In genomic region chr2:219059375-219059724, GRCh38 we compare ENCODE assay signal across 13 cellular contexts. TPM values are rescaled to one million over a fixed set of nuclear protein-coding genes. Genes with fewer than 3 reads are reported as not detected.
DNase-seq lines count a peak whose midpoint lies in the region; ATAC-seq and TF ChIP-seq lines count a peak whose summit lies in the region.
"Had no signal": no experiment of that assay in that cellular context is flagged by ENCODE, and none has a peak within 500 bp of the region (broad histone marks: within the 10 kb centered on the region; RNA-seq: fewer than 3 reads in every experiment).

No MANE protein-coding gene starts in this region.

- H3K79me2 ChIP-seq in PC-3 (ENCODE audit: low read length) (no peaks in the 10 kb centered on the region), parathyroid adenoma (no peaks in the 10 kb centered on the region)

- intact Hi-C loops in CD4-positive, alpha-beta T cell (cut with DNase I, micrococcal nuclease): loop anchor here (2.0 to 10.0 kb wide), 4 partner anchors 153 to 295 kb away; no protein-coding TSS in a partner anchor
- intact Hi-C loops in PC-3 (cut with micrococcal nuclease): loop anchor here (1.0 kb wide), 1 partner anchor 96 kb away; no protein-coding TSS in a partner anchor

- H3K4me2 ChIP-seq in PC-3 (ENCODE audit: low read length): peak overlapping the region; percentile 75
- H3K4me2 ChIP-seq in parathyroid adenoma (ENCODE audit: low read length): peak overlapping the region; percentile 68
- H3K4me2 ChIP-seq: BLaER1 had no signal

- H3K4me3 Mint-ChIP-seq in CD4-positive, alpha-beta T cell: peak overlapping the region; percentile 18

- no TSS peak for BruUV-seq in PC-3 (replicated peaks; lab: Mats Ljungman, UMichigan)

- no peaks in the 10 kb centered on the region for H3K36me3 Mint-ChIP-seq in CD4-positive, alpha-beta T cell (ENCODE audit: low read depth)

- DNase-seq in CD4-positive, alpha-beta T cell: no peak
- DNase-seq in PC-3 (no peak), epithelial cell of proximal tubule (ENCODE audit: low read depth) (no peak), AG08396 (ENCODE audit: low spot score) (no peak), DMS79 (lab: John Stamatoyannopoulos, UW) (no peak), NCI-H1048 (lab: John Stamatoyannopoulos, UW) (no peak)
- DNase-seq: activated effector memory CD4-positive, alpha-beta T cell treated with anti-CD3 and anti-CD28 coated beads, Interleukin-2, amount 50 U/mL, for 16 hours; NCI-H510A treated with DMSO at 0.1 percent for 48 hours; SJCRH30 had no signal

- no peaks in the 10 kb centered on the region for H3K9me3 Mint-ChIP-seq in CD4-positive, alpha-beta T cell

- peaks cover 82% of the 10 kb centered on the region for H3K27me3 Mint-ChIP-seq in CD4-positive, alpha-beta T cell

- peak overlapping the region; percentile 46; the same call in 1 of the 2 replicates for H2AFZ ChIP-seq in PC-3 (ENCODE audit: low read length)
- peak overlapping the region; percentile 19 for H2AFZ ChIP-seq in parathyroid adenoma

- peaks cover 20% of the 10 kb centered on the region for H3K4me1 Mint-ChIP-seq in CD4-positive, alpha-beta T cell (ENCODE audit: low read depth)

- no peak overlapping the region for H3K27ac ChIP-seq in CD4-positive, alpha-beta T cell (ENCODE audit: low read depth, low read length)
- H3K27ac ChIP-seq in PC-3 (ENCODE audit: low read length): no peak overlapping the region
- H3K27ac ChIP-seq in parathyroid adenoma: no peak overlapping the region
- H3K27ac ChIP-seq: BLaER1, SJCRH30 had no signal

- H3K9me2 ChIP-seq in PC-3 (replicated peaks; ENCODE audit: low read length): no peaks in the 10 kb centered on the region

- H4K20me1 ChIP-seq in PC-3 (ENCODE audit: low read length): no peaks in the 10 kb centered on the region

- POLR2A ChIA-PET in CD4-positive, alpha-beta T cell (lab: Charles Lee): interaction anchor here (1.1 kb wide), 1 partner anchor 18 kb away, joined by 4 read pairs; the partner anchor contains the start of gene CFAP65
- POLR2A ChIA-PET in PC-3 (lab: Charles Lee; ENCODE audit: unreplicated experiment): no interaction called here

- CTCF ChIA-PET in CD4-positive, alpha-beta T cell (lab: Charles Lee): interaction anchor here (1.1 to 1.7 kb wide), 4 partner anchors 51 to 235 kb away, joined by 3 to 10 read pairs (median 6); no protein-coding TSS in a partner anchor
- CTCF ChIA-PET in PC-3 (lab: Charles Lee): interaction anchor here (0.7 to 1.7 kb wide), 5 partner anchors 40 to 96 kb away, joined by 4 to 12 read pairs (median 4); no protein-coding TSS in a partner anchor

- no peaks in the 10 kb centered on the region for H3F3A ChIP-seq in PC-3 (ENCODE audit: low read length, unreplicated experiment)

- H3K27ac Mint-ChIP-seq in CD4-positive, alpha-beta T cell: no peak overlapping the region

- no peaks in the 10 kb centered on the region for H3K9me3 ChIP-seq in CD4-positive, alpha-beta T cell (ENCODE audit: control insufficient read depth, low read length)
- no peaks in the 10 kb centered on the region for H3K9me3 ChIP-seq in PC-3 (ENCODE audit: low read length)
- no peaks in the 10 kb centered on the region for H3K9me3 ChIP-seq in parathyroid adenoma (ENCODE audit: control insufficient read depth, low read length)
- H3K9me3 ChIP-seq: BLaER1, MG63, SJCRH30 had no signal

- H3K4me1 ChIP-seq in PC-3 (ENCODE audit: insufficient read depth, low read length) (peaks cover 22% of the 10 kb centered on the region), parathyroid adenoma (peaks cover 20% of the 10 kb centered on the region)
- H3K4me1 ChIP-seq: BLaER1, SJCRH30 had no signal

- peaks cover 83% of the 10 kb centered on the region for H3K27me3 ChIP-seq in CD4-positive, alpha-beta T cell (ENCODE audit: control insufficient read depth, insufficient read depth, low read length)
- H3K27me3 ChIP-seq in PC-3 (ENCODE audit: low read length) (peaks cover 46% of the 10 kb centered on the region), parathyroid adenoma (ENCODE audit: control insufficient read depth, insufficient read depth, low read length) (peaks cover 18% of the 10 kb centered on the region)
- H3K27me3 ChIP-seq: SJCRH30 had no signal

- TF ChIP-seq CTCF in CD4-positive, alpha-beta T cell (IDR thresholded peaks at IDR 0.05): no peak
- TF ChIP-seq CTCF in PC-3 (conservative IDR thresholded peaks at IDR 0.05; ENCODE audit: low read depth, low read length): no peak
- TF ChIP-seq CTCF in epithelial cell of proximal tubule (conservative IDR thresholded peaks at IDR 0.05; ENCODE audit: low read depth, low read length): no peak
- TF ChIP-seq CTCF in parathyroid adenoma (IDR thresholded peaks at IDR 0.05): no peak

- H3K4me3 ChIP-seq in PC-3 (ENCODE audit: low read length): peak overlapping the region; percentile 58
- H3K4me3 ChIP-seq in epithelial cell of proximal tubule (ENCODE audit: low read depth, low read length): peak overlapping the region; percentile 43
- H3K4me3 ChIP-seq in parathyroid adenoma (ENCODE audit: low read depth, low read length): no peak overlapping the region
- H3K4me3 ChIP-seq: BLaER1, MG63, SJCRH30 had no signal

- H3K36me3 ChIP-seq in PC-3 (ENCODE audit: low read depth, low read length) (no peaks in the 10 kb centered on the region), parathyroid adenoma (ENCODE audit: control insufficient read depth, insufficient read depth, low read length) (no peaks in the 10 kb centered on the region)
- H3K36me3 ChIP-seq: BLaER1, MG63, SJCRH30 had no signal

- H3K9ac ChIP-seq in PC-3 (ENCODE audit: low read length): no peak overlapping the region
- H3K9ac ChIP-seq in parathyroid adenoma: no peak overlapping the region
- H3K9ac ChIP-seq: BLaER1 had no signal

- ATAC-seq in CD4-positive, alpha-beta T cell (ENCODE audit: poor library complexity): no peak
- ATAC-seq in PC-3: peak; percentile 11; the same call in 1 of the 2 replicates
- no peak for ATAC-seq in GM18907 (IDR thresholded peaks at IDR 0.05; ENCODE audit: unreplicated experiment)

RNA-seq across cellular contexts. Expression of gene IHH, which starts 1.4 kb away (rescaled TPM):
- total RNA-seq in CD4-positive, alpha-beta T cell: not detected
- total RNA-seq in PC-3 (2014; rRNA removed): 0.07 TPM in 1 of 2 replicates, not detected in the other
- total RNA-seq in epithelial cell of proximal tubule: 0.29 TPM in 1 of 2 replicates, not detected in the other
- total RNA-seq: SJCRH30 had no signal

RNA-seq across cellular contexts. Expression of gene CFAP65, which starts 18.0 kb away (rescaled TPM):
- not detected for total RNA-seq in CD4-positive, alpha-beta T cell
- total RNA-seq in PC-3 (2014; rRNA removed) (0.17 and 0.18 TPM in 2 replicates), epithelial cell of proximal tubule (1.1 TPM in 1 of 2 replicates, not detected in the other)
- total RNA-seq: SJCRH30 had no signal
